In the genomic region with DNA sequence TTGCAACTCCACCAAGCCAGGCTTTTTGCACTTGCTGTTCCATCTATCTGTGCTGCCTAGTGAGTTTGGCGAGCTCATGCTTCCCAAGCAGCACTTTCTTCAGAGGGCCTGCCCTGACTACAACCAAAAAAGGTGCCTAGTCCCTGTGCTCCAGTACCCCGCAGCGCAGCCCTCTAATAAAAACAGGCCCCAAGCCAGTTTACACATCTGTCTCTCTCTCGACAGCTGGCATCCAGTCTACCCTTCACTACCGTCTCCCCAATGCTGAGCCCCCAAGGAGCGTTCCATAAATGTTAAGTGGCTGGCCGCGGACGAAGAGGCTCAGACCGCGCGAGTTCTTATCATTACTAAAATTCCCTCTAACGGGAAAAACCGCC, we compare ENCODE assay signal across 1 cellular context.
TF ChIP-seq lines count a peak whose summit lies in the region.

No MANE protein-coding gene starts in this region.

TF ChIP-seq in GM23338, 12 proteins besides CTCF, POLR2A, EP300 and RAD21 (continued from another document):
- no peak for TF ChIP-seq JUNB (IDR thresholded peaks at IDR 0.05; ENCODE audit: unreplicated experiment)
- TF ChIP-seq ZNF114 (CRISPR knock-in tag; IDR thresholded peaks at IDR 0.05), result no peak
